22 cellular contexts compared by ENCODE assay signal in the genomic region with DNA sequence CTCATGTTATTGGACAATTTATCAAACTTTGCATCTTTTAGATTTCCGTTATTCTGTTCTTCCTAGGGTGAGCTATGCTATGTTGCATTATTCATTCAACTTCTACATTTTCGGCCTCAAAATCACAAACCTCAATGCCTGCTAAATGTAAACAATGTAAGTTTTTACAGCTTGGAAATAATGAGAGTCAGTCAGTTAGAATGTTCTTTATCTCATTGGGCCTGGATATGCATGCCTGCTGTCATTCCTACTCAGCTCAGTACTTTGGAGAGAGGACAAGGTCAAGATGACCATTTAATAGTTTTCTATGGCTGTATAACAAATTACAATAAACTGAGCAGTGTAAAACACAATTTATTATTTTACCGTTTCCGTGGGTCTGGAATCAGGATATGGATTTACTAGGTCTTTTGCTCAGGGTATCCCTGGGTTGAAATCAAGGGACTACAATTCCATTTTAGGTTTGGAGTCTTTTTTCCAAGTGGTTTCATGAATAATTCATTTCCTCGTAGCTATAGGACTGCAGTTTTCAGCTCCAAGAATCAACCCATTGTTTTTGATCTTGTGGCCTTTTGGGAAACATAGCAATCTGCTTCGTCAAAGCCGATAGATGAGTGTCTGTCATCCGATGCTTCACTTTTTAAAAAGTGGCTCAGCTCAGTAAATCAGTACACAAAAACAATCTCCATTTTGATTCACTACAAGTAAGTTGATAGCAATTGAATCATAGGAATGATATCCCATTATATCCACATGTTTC.
DNase-seq lines count a peak whose midpoint lies in the region; TF ChIP-seq lines count a peak whose summit lies in the region.
"Had no signal": no experiment of that assay in that cellular context is flagged by ENCODE, and none has a peak within 500 bp of the region (broad histone marks: within the 10 kb centered on the region; RNA-seq: fewer than 3 reads in every experiment).

No MANE protein-coding gene starts in this region.

- DNase-seq in RPMI7951 (ENCODE audit: low read depth) (peak; percentile 4), brain microvascular endothelial cell (peak; percentile 63), iris pigment epithelial cell (ENCODE audit: low read depth) (peak; percentile 34), osteocyte (ENCODE audit: extremely low spot score, unreplicated experiment) (no peak), 8988T (no peak), NCI-H1417 treated with DMSO at 0.1 percent for 48 hours (lab: John Stamatoyannopoulos, UW) (no peak), COR-L47 (lab: John Stamatoyannopoulos, UW) (no peak), dorsolateral prefrontal cortex (no peak)
- DNase-seq: CD4-positive, alpha-beta T cell; GM23248; KBM-7; NCI-H1092; NCI-H1436 treated with DMSO at 0.1 percent for 48 hours; NCI-H1930; NCI-H226; NCI-H524; NCI-H774; NK-92 treated with Interleukin-12 subunit alpha and Interleukin-12 subunit beta, amount 100 ng/mL, for 24 hours had no signal

- no peaks in the 10 kb centered on the region for H3K27me3 Mint-ChIP-seq in osteocyte (ENCODE audit: unreplicated experiment)
- H3K27me3 Mint-ChIP-seq: CD4-positive, alpha-beta T cell had no signal

- in situ Hi-C loops in brain microvascular endothelial cell (cut with HindIII; ENCODE audit: low pct_ligation_motif_present, low sequenced_read_pairs) = no loop called here

- no peak overlapping the region for H3K4me3 Mint-ChIP-seq in osteocyte (ENCODE audit: unreplicated experiment)
- H3K4me3 Mint-ChIP-seq: CD4-positive, alpha-beta T cell had no signal

- H3K27ac ChIP-seq in brain microvascular endothelial cell (peak overlapping the region; percentile 24), dorsolateral prefrontal cortex (no peak overlapping the region)
- H3K27ac ChIP-seq: BLaER1, GM23248, HL-60, SJSA1 had no signal

- H3K9me3 Mint-ChIP-seq in osteocyte (ENCODE audit: unreplicated experiment) = peaks cover 7% of the 10 kb centered on the region

- TF ChIP-seq CTCF in brain microvascular endothelial cell (IDR thresholded peaks at IDR 0.05; ENCODE audit: low read depth, low read length, missing control alignments) = no peak
- no peak for TF ChIP-seq CTCF in osteocyte (IDR thresholded peaks at IDR 0.05)
- TF ChIP-seq CTCF in dorsolateral prefrontal cortex (IDR thresholded peaks at IDR 0.05 in 54 of 56, conservative IDR thresholded peaks at IDR 0.05 in 2 of 56; ENCODE audit: low read depth in 1 of 56, partially characterized antibody in 56 of 56) = no peak

- intact Hi-C loops in dorsolateral prefrontal cortex (cut with DNase I) = no loop called here

- no peaks in the 10 kb centered on the region for H3K27me3 ChIP-seq in brain microvascular endothelial cell (replicated peaks)
- H3K27me3 ChIP-seq in dorsolateral prefrontal cortex = no peaks in the 10 kb centered on the region
- H3K27me3 ChIP-seq: BLaER1, SJSA1 had no signal

- no peaks in the 10 kb centered on the region for H3K36me3 ChIP-seq in brain microvascular endothelial cell (replicated peaks)
- H3K36me3 ChIP-seq: BLaER1, HAP-1, SJSA1 had no signal

- peak overlapping the region; percentile 84 for H3K27ac Mint-ChIP-seq in osteocyte (ENCODE audit: unreplicated experiment)
- H3K27ac Mint-ChIP-seq: CD4-positive, alpha-beta T cell had no signal

- peaks cover 58% of the 10 kb centered on the region for H3K4me1 Mint-ChIP-seq in osteocyte (ENCODE audit: unreplicated experiment)

- no peak overlapping the region for H3K4me3 ChIP-seq in brain microvascular endothelial cell (ENCODE audit: low read depth, low read length)
- H3K4me3 ChIP-seq in dorsolateral prefrontal cortex = peak overlapping the region in 1 of 59 donors; percentile 13
- H3K4me3 ChIP-seq: BLaER1, GM23248, HAP-1, SJSA1 had no signal

- peaks cover 12% of the 10 kb centered on the region for H3K36me3 Mint-ChIP-seq in osteocyte (ENCODE audit: unreplicated experiment)

Comparison
In these comparisons a context has a peak if more than half of its experiments do, and no peak if none do; other contexts are left out.
1. DNase-seq: peak in RPMI7951 (single experiment), brain microvascular endothelial cell (single experiment) and iris pigment epithelial cell (single experiment); none in osteocyte (single experiment), 8988T (single experiment), NCI-H1417 treated with DMSO at 0.1 percent for 48 hours (single experiment), COR-L47 (single experiment) and dorsolateral prefrontal cortex (0 of 10).